In the genomic region with DNA sequence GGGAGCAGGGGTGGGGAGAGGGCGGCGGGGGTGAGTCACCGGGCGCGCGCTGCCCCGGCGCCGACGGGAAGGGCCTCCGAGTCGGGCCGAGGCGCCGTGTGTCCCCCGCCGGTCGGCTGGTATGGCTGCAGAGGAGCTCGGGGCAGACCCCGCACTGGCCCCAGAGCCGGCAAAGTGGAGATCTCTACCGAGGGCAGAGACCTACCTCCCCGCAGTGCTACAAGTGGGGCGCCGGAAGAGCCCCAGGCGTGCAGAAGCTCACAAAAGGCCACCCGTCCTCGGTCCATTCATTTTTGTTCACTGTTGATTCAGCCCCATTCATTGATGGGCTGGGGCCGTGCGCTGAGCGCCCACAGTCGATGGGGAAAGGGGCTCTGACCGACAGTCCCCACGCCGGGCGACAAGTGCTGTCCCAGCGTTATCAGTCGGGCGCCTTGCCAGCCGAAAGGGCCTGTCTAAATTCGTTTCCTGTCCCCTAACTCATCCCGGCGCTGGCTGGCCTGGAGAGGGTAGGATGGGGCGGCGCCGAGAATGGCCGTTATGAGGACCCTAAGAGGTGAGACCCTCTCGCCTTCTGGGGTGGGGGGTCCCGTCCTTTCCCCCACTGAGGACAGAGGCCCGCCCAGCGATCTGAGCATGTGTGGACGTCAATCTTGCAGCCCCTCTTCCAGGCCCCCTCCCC, we compare ENCODE assay signal across 8 cellular contexts. TPM values are rescaled to one million over a fixed set of nuclear protein-coding genes. Genes with fewer than 3 reads are reported as not detected.
DNase-seq lines count a peak whose midpoint lies in the region; ATAC-seq and TF ChIP-seq lines count a peak whose summit lies in the region.

No MANE protein-coding gene starts in this region.

- TF ChIP-seq CTCF in Loucy (conservative IDR thresholded peaks at IDR 0.05; ENCODE audit: low read length) = no peak
- TF ChIP-seq CTCF in heart left ventricle (IDR thresholded peaks at IDR 0.05) = no peak

- H3K9me3 ChIP-seq in Loucy (ENCODE audit: insufficient read depth, low read depth, low read length) = no peaks in the 10 kb centered on the region
- no peaks in the 10 kb centered on the region for H3K9me3 ChIP-seq in heart left ventricle

- POLR2A ChIA-PET in activated CD4-positive, alpha-beta T cell treated with anti-CD3 and anti-CD28 coated beads for 36 hours (lab: Charles Lee) = interaction anchor here (0.5 to 9.2 kb wide), 6 partner anchors 9 to 226 kb away, joined by 3 to 80 read pairs (median 4); partner anchors contain the start of genes RNF167, SLC25A11 and SPAG7

- peaks cover 50% of the 10 kb centered on the region for H3K79me2 ChIP-seq in Loucy (ENCODE audit: insufficient read depth, low read length)

- H3K36me3 ChIP-seq in Loucy (ENCODE audit: insufficient read depth, low read length) (peaks cover 22% of the 10 kb centered on the region), heart left ventricle (peaks cover 0 to 21% (median 16%) of the 10 kb centered on the region in 9 donors), rectal smooth muscle tissue (ENCODE audit: control insufficient read depth, insufficient read depth, low read length) (peaks cover 10% of the 10 kb centered on the region)

- peak overlapping the region; percentile 94 for H3K27ac Mint-ChIP-seq in activated CD4-positive, alpha-beta T cell treated with anti-CD3 and anti-CD28 coated beads for 36 hours

- intact Hi-C loops in activated CD4-positive, alpha-beta T cell treated with anti-CD3 and anti-CD28 coated beads for 36 hours (cut with DNase I, micrococcal nuclease) = loop anchor here in 1 of 2 experiments (1.0 kb wide), 2 partner anchors 37 to 128 kb away; partner anchors contain the start of genes CAMTA2 and ZFP3
- intact Hi-C loops in heart left ventricle (cut with DNase I) = loop anchor here in 3 of 10 donors (1.0 to 2.0 kb wide), 3 partner anchors 17 to 19 kb away; partner anchors contain the start of gene SPAG7 (in 2 of the 3)

- ATAC-seq in activated CD4-positive, alpha-beta T cell treated with anti-CD3 and anti-CD28 coated beads for 36 hours = peak; percentile 8
- ATAC-seq in heart left ventricle = peak in 3 of 4 donors; percentile 10 to 52 (median 36)
- ATAC-seq in GM18517 (IDR thresholded peaks at IDR 0.05; ENCODE audit: unreplicated experiment) = no peak

- H3K4me3 ChIP-seq in Loucy (ENCODE audit: low read length, poor library complexity, severe bottlenecking) (peak overlapping the region; percentile 90), heart left ventricle (peak overlapping the region; percentile 42 to 100 (median 98)), rectal smooth muscle tissue (ENCODE audit: low read length) (peak overlapping the region; percentile 69)

- H3K4me3 Mint-ChIP-seq in activated CD4-positive, alpha-beta T cell treated with anti-CD3 and anti-CD28 coated beads for 36 hours = peak overlapping the region; percentile 99

- peaks cover 30% of the 10 kb centered on the region for H4K20me1 ChIP-seq in Loucy (ENCODE audit: insufficient read depth, low read length, poor library complexity, severe bottlenecking)

- H3K27ac ChIP-seq in heart left ventricle (peak overlapping the region; percentile 96 to 100 (median 99)), rectal smooth muscle tissue (ENCODE audit: low read depth, low read length) (peak overlapping the region; percentile 99)

- H3K4me1 Mint-ChIP-seq in activated CD4-positive, alpha-beta T cell treated with anti-CD3 and anti-CD28 coated beads for 36 hours = peaks cover 21% of the 10 kb centered on the region

- peaks cover 30% of the 10 kb centered on the region for H3K36me3 Mint-ChIP-seq in activated CD4-positive, alpha-beta T cell treated with anti-CD3 and anti-CD28 coated beads for 36 hours (ENCODE audit: low read depth)

- WGBS in heart left ventricle, 4 donors = 3 to 5% (median 4%) methylated on average over 40 to 52 of the region's 52 CpGs

- H3K9ac ChIP-seq in Loucy (ENCODE audit: low read depth, low read length, poor library complexity, severe bottlenecking) (peak overlapping the region; percentile 99), rectal smooth muscle tissue (ENCODE audit: low read length) (peak overlapping the region; percentile 81)

- peak overlapping the region; percentile 91 for H3K4me2 ChIP-seq in Loucy (ENCODE audit: low read depth, low read length, poor library complexity, severe bottlenecking)

- DNase-seq in activated CD4-positive, alpha-beta T cell treated with anti-CD3 and anti-CD28 coated beads for 36 hours = peak; percentile 62
- no peak for DNase-seq in activated CD4-positive, alpha-beta T cell treated with anti-CD3 and anti-CD28 coated beads, Interleukin-2, amount 50 U/mL, for 1 hour
- DNase-seq in activated effector memory CD4-positive, alpha-beta T cell treated with anti-CD3 and anti-CD28 coated beads, Interleukin-2, amount 50 U/mL, for 16 hours = peak; percentile 79
- DNase-seq in heart left ventricle (peak; percentile 75 to 91 (median 84)), kidney glomerular epithelial cell (lab: John Stamatoyannopoulos, UW) (no peak)

- peaks cover 28% of the 10 kb centered on the region for H3F3A ChIP-seq in Loucy (ENCODE audit: low read depth)

- H2AFZ ChIP-seq in Loucy (ENCODE audit: low read length) = no peak overlapping the region

- TF ChIP-seq POLR2A in heart left ventricle (IDR thresholded peaks at IDR 0.05) = peak in 1 of 2 donors; percentile 3

- H3K27me3 ChIP-seq in Loucy (ENCODE audit: insufficient read depth, low read length, poor library complexity, severe bottlenecking) = peaks cover 14% of the 10 kb centered on the region
- no peaks in the 10 kb centered on the region for H3K27me3 ChIP-seq in heart left ventricle
- H3K27me3 ChIP-seq in rectal smooth muscle tissue (ENCODE audit: control insufficient read depth, insufficient read depth, low read length) = no peaks in the 10 kb centered on the region

- H3K9me2 ChIP-seq in Loucy (replicated peaks; ENCODE audit: low read depth, low read length) = no peaks in the 10 kb centered on the region

- CTCF ChIA-PET in activated CD4-positive, alpha-beta T cell treated with anti-CD3 and anti-CD28 coated beads for 36 hours (lab: Charles Lee) = interaction anchor here (0.6 to 0.9 kb wide), 2 partner anchors 17 to 161 kb away, joined by 3 to 4 read pairs; partner anchors contain the start of gene SPAG7

- H3K4me1 ChIP-seq in Loucy (ENCODE audit: insufficient read depth, low read length, poor library complexity, severe bottlenecking) (peaks cover 26% of the 10 kb centered on the region), heart left ventricle (peaks cover 7 to 69% (median 34%) of the 10 kb centered on the region in 12 donors), rectal smooth muscle tissue (ENCODE audit: control insufficient read depth, insufficient read depth, low read length) (peaks cover 19% of the 10 kb centered on the region)

- no peaks in the 10 kb centered on the region for H3K27me3 Mint-ChIP-seq in activated CD4-positive, alpha-beta T cell treated with anti-CD3 and anti-CD28 coated beads for 36 hours

- H3K9me3 Mint-ChIP-seq in activated CD4-positive, alpha-beta T cell treated with anti-CD3 and anti-CD28 coated beads for 36 hours (ENCODE audit: low read depth) = no peaks in the 10 kb centered on the region

RNA-seq across cellular contexts. Expression of gene ENO3, which starts 0.7 kb away (rescaled TPM):
- total RNA-seq in activated CD4-positive, alpha-beta T cell treated with anti-CD3 and anti-CD28 coated beads for 36 hours = 10 to 100 TPM; 32.0 to 32.9 TPM
- total RNA-seq in heart left ventricle = 1,000 to 10,000 TPM in 2 of 9 donors, 100 to 1,000 TPM in 7; 383 to 1,354 (median 668) TPM
- 1,000 to 10,000 TPM in 1 of 2 donors, 100 to 1,000 TPM in 1; 253 to 1,459 TPM for polyA plus RNA-seq in heart left ventricle

RNA-seq across cellular contexts. Expression of gene PFN1, which starts 1.9 kb away (rescaled TPM):
- total RNA-seq in activated CD4-positive, alpha-beta T cell treated with anti-CD3 and anti-CD28 coated beads for 36 hours = 1,000 to 10,000 TPM; 1,809 to 1,911 TPM
- 100 to 1,000 TPM; 145 to 608 (median 234) TPM for total RNA-seq in heart left ventricle
- 100 to 1,000 TPM; 177 to 982 TPM for polyA plus RNA-seq in heart left ventricle

RNA-seq across cellular contexts. Expression of gene RNF167, which starts 10.1 kb away (rescaled TPM):
- total RNA-seq in activated CD4-positive, alpha-beta T cell treated with anti-CD3 and anti-CD28 coated beads for 36 hours = 100 to 1,000 TPM; 147 to 189 TPM
- total RNA-seq in heart left ventricle = 100 to 1,000 TPM in 1 of 9 donors, 10 to 100 TPM in 8; 50.7 to 111 (median 79.6) TPM
- polyA plus RNA-seq in heart left ventricle = 100 to 1,000 TPM; 134 to 152 TPM

RNA-seq across cellular contexts. Expression of gene SLC25A11, which starts 10.4 kb away (rescaled TPM):
- total RNA-seq in activated CD4-positive, alpha-beta T cell treated with anti-CD3 and anti-CD28 coated beads for 36 hours = 10 to 100 TPM; 74.2 to 77.9 TPM
- 100 to 1,000 TPM; 146 to 282 (median 204) TPM for total RNA-seq in heart left ventricle
- polyA plus RNA-seq in heart left ventricle = 100 to 1,000 TPM; 136 to 168 TPM

RNA-seq across cellular contexts. Expression of gene SPAG7, which starts 17.4 kb away (rescaled TPM):
- total RNA-seq in activated CD4-positive, alpha-beta T cell treated with anti-CD3 and anti-CD28 coated beads for 36 hours = 10 to 100 TPM; 61.4 to 69.4 TPM
- 100 to 1,000 TPM in 6 of 9 donors, 10 to 100 TPM in 3; 88.7 to 149 (median 125) TPM for total RNA-seq in heart left ventricle
- 100 to 1,000 TPM; 118 to 192 TPM for polyA plus RNA-seq in heart left ventricle

Comparison
In these comparisons a context has a peak if more than half of its experiments do, and no peak if none do; other contexts are left out.
1. DNase-seq: peak in activated CD4-positive, alpha-beta T cell treated with anti-CD3 and anti-CD28 coated beads for 36 hours (single experiment), activated effector memory CD4-positive, alpha-beta T cell treated with anti-CD3 and anti-CD28 coated beads, Interleukin-2, amount 50 U/mL, for 16 hours (single experiment) and heart left ventricle (5 of 5); none in activated CD4-positive, alpha-beta T cell treated with anti-CD3 and anti-CD28 coated beads, Interleukin-2, amount 50 U/mL, for 1 hour (single experiment) and kidney glomerular epithelial cell (single experiment).
2. RNA of gene ENO3, which starts 0.7 kb away (total RNA-seq): 383 to 1,354 TPM in heart left ventricle; 32.0 to 32.9 TPM in activated CD4-positive, alpha-beta T cell treated with anti-CD3 and anti-CD28 coated beads for 36 hours; every median in the first group is over 10 times any median in the second.
3. Peak in every context shown above with its lines, with median percentiles within 50 percentile points of each other: H3K4me3 ChIP-seq.